Comparison of ENCODE assay signal across 16 cellular contexts in the genomic region with DNA sequence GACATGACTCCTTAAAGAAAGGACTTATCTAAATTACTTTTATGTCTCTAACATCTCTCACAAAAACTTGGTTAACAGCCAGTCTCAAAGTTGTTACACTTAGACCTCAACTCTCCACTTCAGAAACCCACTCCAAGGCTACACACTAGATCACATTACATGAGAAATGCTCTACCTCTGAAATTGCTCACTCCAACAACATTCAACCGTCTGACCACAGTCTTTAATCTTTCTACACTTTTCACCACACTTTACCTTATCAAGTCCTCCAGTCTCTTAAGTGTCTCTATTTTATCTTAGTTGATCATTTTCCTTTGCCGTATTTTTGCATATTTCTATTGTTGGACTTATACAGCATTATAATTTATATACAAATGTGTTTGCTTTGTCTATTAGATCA. TPM values are rescaled to one million over a fixed set of nuclear protein-coding genes. Genes with fewer than 3 reads are reported as not detected.
A peak's percentile ranks its signal among the peaks of the same experiment; 100 is the strongest.
DNase-seq lines count a peak whose midpoint lies in the region; ATAC-seq and TF ChIP-seq lines count a peak whose summit lies in the region.
"Had no signal": no experiment of that assay in that cellular context is flagged by ENCODE, and none has a peak within 500 bp of the region (broad histone marks: within the 10 kb centered on the region; RNA-seq: fewer than 3 reads in every experiment).

No MANE protein-coding gene starts in this region.

- CTCF ChIA-PET in activated naive CD4-positive, alpha-beta T cell treated with anti-CD3 and anti-CD28 coated beads for 36 hours (lab: Charles Lee), result no interaction called here

- no peak overlapping the region for H3K4me3 ChIP-seq in SU-DHL-6 (ENCODE audit: insufficient read depth, low read length, poor library complexity, severe bottlenecking)
- no peak overlapping the region for H3K4me3 ChIP-seq in astrocyte of the spinal cord (ENCODE audit: low read depth, low read length)
- H3K4me3 ChIP-seq in tibial artery, result no peak overlapping the region
- H3K4me3 ChIP-seq: gastrocnemius medialis had no signal

- H3K36me3 ChIP-seq in SU-DHL-6 (ENCODE audit: low read length), result no peaks in the 10 kb centered on the region
- H3K36me3 ChIP-seq in tibial artery, result no peaks in the 10 kb centered on the region
- H3K36me3 ChIP-seq: gastrocnemius medialis had no signal

- intact Hi-C loops in activated naive CD4-positive, alpha-beta T cell treated with anti-CD3 and anti-CD28 coated beads for 36 hours (cut with micrococcal nuclease), result no loop called here
- intact Hi-C loops in tibial artery (cut with DNase I; ENCODE audit: low total_unique reads), result no loop called here

- no peaks in the 10 kb centered on the region for H3K9me3 ChIP-seq in SU-DHL-6 (ENCODE audit: insufficient read depth, low read length)
- no peaks in the 10 kb centered on the region for H3K9me3 ChIP-seq in tibial artery
- H3K9me3 ChIP-seq: gastrocnemius medialis had no signal

- H3K9ac ChIP-seq in SU-DHL-6 (ENCODE audit: low read length), result no peak overlapping the region

- H3K27ac ChIP-seq in SU-DHL-6 (ENCODE audit: low read depth, low read length), result no peak overlapping the region
- H3K27ac ChIP-seq in tibial artery, result no peak overlapping the region
- H3K27ac ChIP-seq: gastrocnemius medialis had no signal

- H3K4me1 Mint-ChIP-seq in activated naive CD4-positive, alpha-beta T cell treated with anti-CD3 and anti-CD28 coated beads for 36 hours (ENCODE audit: low read depth), result peaks cover 65% of the 10 kb centered on the region

- peak overlapping the region; percentile 35 for H3K4me3 Mint-ChIP-seq in activated naive CD4-positive, alpha-beta T cell treated with anti-CD3 and anti-CD28 coated beads for 36 hours
- H3K4me3 Mint-ChIP-seq: H9 had no signal

- H3K27ac Mint-ChIP-seq in activated naive CD4-positive, alpha-beta T cell treated with anti-CD3 and anti-CD28 coated beads for 36 hours, result peak overlapping the region; percentile 97
- H3K27ac Mint-ChIP-seq: H9 had no signal

- in situ Hi-C loops in astrocyte of the spinal cord (cut with HindIII; ENCODE audit: low sequenced_read_pairs), result no loop called here

- H3K79me2 ChIP-seq in SU-DHL-6 (ENCODE audit: insufficient read depth, low read length), result no peaks in the 10 kb centered on the region

- DNase-seq in activated naive CD4-positive, alpha-beta T cell treated with anti-CD3 and anti-CD28 coated beads for 36 hours, result no peak
- DNase-seq in activated naive CD4-positive, alpha-beta T cell treated with anti-CD3 and anti-CD28 coated beads, Interleukin-2, amount 50 U/mL, for 16 hours, result no peak
- DNase-seq in astrocyte of the spinal cord (ENCODE audit: low read depth, low spot score) (peak; percentile 19), cortex of kidney (lab: John Stamatoyannopoulos, UW) (no peak), tibial artery (no peak)
- DNase-seq in stimulated activated naive CD8-positive, alpha-beta T cell treated with anti-CD3 and anti-CD28 coated beads, Interleukin-15, Interleukin-2, amounts not matched to agents 100 U/mL and 50 U/mL, for 24 hours, result no peak
- DNase-seq: gastrocnemius medialis; H9; islet precursor cell; NCI-H1048; NCI-H2227 treated with DMSO at 0.1 percent for 48 hours; stimulated activated CD4-positive, alpha-beta T cell treated with anti-CD3 and anti-CD28 coated beads, Interleukin-2, amount 100 ng/mL, for 24 hours had no signal

- TF ChIP-seq CTCF in SU-DHL-6 (IDR thresholded peaks at IDR 0.05; ENCODE audit: insufficient read depth, low read length, poor library complexity, severe bottlenecking) (no peak), astrocyte of the spinal cord (IDR thresholded peaks at IDR 0.05; ENCODE audit: low read depth, low read length) (no peak), tibial artery (IDR thresholded peaks at IDR 0.05) (no peak)

- H3K9me2 ChIP-seq in SU-DHL-6 (replicated peaks; ENCODE audit: insufficient read depth, low read length), result no peaks in the 10 kb centered on the region

- no peaks in the 10 kb centered on the region for H3K27me3 Mint-ChIP-seq in activated naive CD4-positive, alpha-beta T cell treated with anti-CD3 and anti-CD28 coated beads for 36 hours (ENCODE audit: low read depth)

- peak overlapping the region; percentile 42 for H2AFZ ChIP-seq in SU-DHL-6 (ENCODE audit: low read depth, low read length, severe bottlenecking)

- H3K4me1 ChIP-seq in tibial artery, result peaks cover 0 to 34% (median 4%) of the 10 kb centered on the region in 4 donors

- H3F3A ChIP-seq in SU-DHL-6 (ENCODE audit: insufficient read depth), result no peaks in the 10 kb centered on the region

- H3K36me3 Mint-ChIP-seq in activated naive CD4-positive, alpha-beta T cell treated with anti-CD3 and anti-CD28 coated beads for 36 hours (ENCODE audit: low read depth), result peaks cover 5% of the 10 kb centered on the region

- H3K4me2 ChIP-seq in SU-DHL-6 (ENCODE audit: low read depth, low read length, poor library complexity, severe bottlenecking), result no peak overlapping the region

- H3K9me3 Mint-ChIP-seq in activated naive CD4-positive, alpha-beta T cell treated with anti-CD3 and anti-CD28 coated beads for 36 hours, result no peaks in the 10 kb centered on the region
- H3K9me3 Mint-ChIP-seq: H9 had no signal

- no peaks in the 10 kb centered on the region for H3K27me3 ChIP-seq in SU-DHL-6 (ENCODE audit: low read length)
- no peaks in the 10 kb centered on the region for H3K27me3 ChIP-seq in tibial artery
- H3K27me3 ChIP-seq: gastrocnemius medialis had no signal

- no peaks in the 10 kb centered on the region for H4K20me1 ChIP-seq in SU-DHL-6 (ENCODE audit: low read depth, low read length)

- peak; percentile 67 for ATAC-seq in stimulated activated naive CD8-positive, alpha-beta T cell treated with anti-CD3 and anti-CD28 coated beads, Interleukin-15, Interleukin-2, amounts not matched to agents 100 U/mL and 50 U/mL, for 24 hours
- ATAC-seq in GM19467 (IDR thresholded peaks at IDR 0.05; ENCODE audit: unreplicated experiment), result no peak
- ATAC-seq: gastrocnemius medialis had no signal

RNA-seq across cellular contexts. Expression of a gene that starts 5.8 kb away (rescaled TPM):
- total RNA-seq in activated naive CD4-positive, alpha-beta T cell treated with anti-CD3 and anti-CD28 coated beads for 36 hours, result 10 to 100 TPM; 24.6 to 28.7 TPM

RNA-seq across cellular contexts. Expression of a gene that starts 11.1 kb away (rescaled TPM):
- total RNA-seq in activated naive CD4-positive, alpha-beta T cell treated with anti-CD3 and anti-CD28 coated beads for 36 hours, result 100 to 1,000 TPM; 220 to 227 TPM

RNA-seq across cellular contexts. Expression of a gene that starts 11.3 kb away (rescaled TPM):
- total RNA-seq in activated naive CD4-positive, alpha-beta T cell treated with anti-CD3 and anti-CD28 coated beads for 36 hours, result under 1 TPM in 1 of 2 experiments, not detected in 1; 0.05 TPM
- total RNA-seq: gastrocnemius medialis; pulmonary artery endothelial cell; T-helper 1 cell treated with Interleukin-12 subunit alpha and Interleukin-12 subunit beta and Interleukin-4 antibody, amounts not matched to agents 30 ng/mL and 1 ng/mL, for 36 hours had no signal

RNA-seq across cellular contexts. Expression of a gene that starts 35.2 kb away (rescaled TPM):
- total RNA-seq in activated naive CD4-positive, alpha-beta T cell treated with anti-CD3 and anti-CD28 coated beads for 36 hours, result 10 to 100 TPM; 63.5 to 66.8 TPM
